Comparison of ENCODE assay signal across 22 cellular contexts in the genomic region with DNA sequence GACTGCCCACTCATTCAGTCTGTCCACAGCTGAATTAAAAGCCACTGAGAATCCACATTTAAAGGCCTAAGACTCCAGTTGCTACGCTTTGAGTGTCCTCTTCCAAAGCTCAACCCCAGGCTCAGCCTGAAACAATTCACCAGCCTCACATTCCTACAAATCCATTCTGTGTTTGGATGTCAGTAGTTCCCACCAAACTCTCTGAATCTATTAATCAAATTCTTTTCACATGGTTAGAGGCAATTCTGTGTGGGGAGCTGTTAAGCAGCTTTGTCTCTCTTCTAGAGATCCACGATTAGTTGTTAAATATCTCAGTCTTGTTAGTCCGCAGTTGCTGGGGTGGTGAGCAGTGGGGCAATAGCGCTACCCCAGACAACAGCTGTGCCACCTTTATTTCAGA.
"Had no signal": no experiment of that assay in that cellular context is flagged by ENCODE, and none has a peak within 500 bp of the region (broad histone marks: within the 10 kb centered on the region; RNA-seq: fewer than 3 reads in every experiment).

No MANE protein-coding gene starts in this region.

- H3K27me3 Mint-ChIP-seq: activated naive CD8-positive, alpha-beta T cell; activated T-cell treated with anti-CD3 and anti-CD28 coated beads, Interleukin-2, amount 50 U/mL, for 24 hours; activated T-helper 17 cell treated with anti-CD3 and anti-CD28 coated beads, Interleukin-2, amount 50 U/mL, for 72 hours; dendritic cell treated with granulocyte-macrophage colony-stimulating factor and Interleukin-4, amounts not matched to agents 40 ng/mL and 50 ng/mL, for 4 days; naive B cell; stimulated activated naive CD8-positive, alpha-beta T cell treated with anti-CD3 and anti-CD28 coated beads, Interleukin-15, amount 100 ng/mL, for 72 hours had no signal

- H3K9me3 Mint-ChIP-seq: activated T-cell treated with anti-CD3 and anti-CD28 coated beads, Interleukin-2, amount 50 U/mL, for 24 hours; activated T-helper 17 cell treated with anti-CD3 and anti-CD28 coated beads, Interleukin-2, amount 50 U/mL, for 72 hours; stimulated activated naive CD8-positive, alpha-beta T cell treated with anti-CD3 and anti-CD28 coated beads, Interleukin-15, amount 100 ng/mL, for 72 hours had no signal

- H3K27me3 ChIP-seq: body of pancreas, ovary, right lobe of liver, transverse colon, vagina had no signal

- H3K4me1 Mint-ChIP-seq: activated T-helper 17 cell treated with anti-CD3 and anti-CD28 coated beads, Interleukin-2, amount 50 U/mL, for 72 hours; stimulated activated effector memory CD8-positive, alpha-beta T cell treated with anti-CD3 and anti-CD28 coated beads, Interleukin-12 subunit alpha, Interleukin-12 subunit beta, amount 100 ng/mL, for 72 hours; stimulated activated naive CD8-positive, alpha-beta T cell treated with anti-CD3 and anti-CD28 coated beads, Interleukin-15, amount 100 ng/mL, for 72 hours had no signal

- H3K36me3 Mint-ChIP-seq: activated naive CD8-positive, alpha-beta T cell; naive B cell; stimulated activated effector memory CD8-positive, alpha-beta T cell treated with anti-CD3 and anti-CD28 coated beads, Interleukin-12 subunit alpha, Interleukin-12 subunit beta, amount 100 ng/mL, for 72 hours had no signal

- ATAC-seq: activated T-helper 17 cell treated with anti-CD3 and anti-CD28 coated beads, Interleukin-2, amount 50 U/mL, for 72 hours; body of pancreas; psoas muscle; right lobe of liver; stimulated activated effector memory CD8-positive, alpha-beta T cell treated with anti-CD3 and anti-CD28 coated beads, Interleukin-12 subunit alpha, Interleukin-12 subunit beta, amount 100 ng/mL, for 72 hours; stimulated activated naive CD8-positive, alpha-beta T cell treated with anti-CD3 and anti-CD28 coated beads, Interleukin-15, amount 100 ng/mL, for 72 hours had no signal

- H3K4me1 ChIP-seq: body of pancreas, psoas muscle, right lobe of liver, transverse colon, vagina had no signal

- H3K4me3 ChIP-seq: body of pancreas, ovary, psoas muscle, right lobe of liver, transverse colon, vagina had no signal

- DNase-seq: activated CD8-positive, alpha-beta memory T cell treated with anti-CD3 and anti-CD28 coated beads for 24 hours; activated CD8-positive, alpha-beta memory T cell treated with anti-CD3 and anti-CD28 coated beads, Interleukin-2, amount 50 U/mL, for 4 hours; activated T-cell treated with anti-CD3 and anti-CD28 coated beads, Interleukin-2, amount 50 U/mL, for 24 hours; amniotic stem cell; body of pancreas; effector CD8-positive, alpha-beta T cell; erythroblast; glutamatergic neuron; naive B cell; ovary; psoas muscle; right lobe of liver; small intestine; stimulated activated CD4-positive, alpha-beta T cell treated with anti-CD3 and anti-CD28 coated beads, Interleukin-2, amount 100 ng/mL, for 24 hours; stimulated activated naive CD8-positive, alpha-beta T cell treated with anti-CD3 and anti-CD28 coated beads, Interleukin-15, amount 100 ng/mL, for 72 hours; T-helper 1 cell; transverse colon had no signal

- H3K27ac ChIP-seq: body of pancreas, ovary, psoas muscle, right lobe of liver, transverse colon, vagina had no signal

- H3K36me3 ChIP-seq: ovary, right lobe of liver, transverse colon, vagina had no signal

- H3K9me3 ChIP-seq: body of pancreas, ovary, psoas muscle, right lobe of liver, transverse colon, vagina had no signal

- H3K4me3 Mint-ChIP-seq: activated naive CD8-positive, alpha-beta T cell; activated T-cell treated with anti-CD3 and anti-CD28 coated beads, Interleukin-2, amount 50 U/mL, for 24 hours; activated T-helper 17 cell treated with anti-CD3 and anti-CD28 coated beads, Interleukin-2, amount 50 U/mL, for 72 hours; dendritic cell treated with granulocyte-macrophage colony-stimulating factor and Interleukin-4, amounts not matched to agents 40 ng/mL and 50 ng/mL, for 4 days; naive B cell; stimulated activated effector memory CD8-positive, alpha-beta T cell treated with anti-CD3 and anti-CD28 coated beads, Interleukin-12 subunit alpha, Interleukin-12 subunit beta, amount 100 ng/mL, for 72 hours; stimulated activated naive CD8-positive, alpha-beta T cell treated with anti-CD3 and anti-CD28 coated beads, Interleukin-15, amount 100 ng/mL, for 72 hours had no signal

- H3K27ac Mint-ChIP-seq: activated naive CD8-positive, alpha-beta T cell; activated T-cell treated with anti-CD3 and anti-CD28 coated beads, Interleukin-2, amount 50 U/mL, for 24 hours; activated T-helper 17 cell treated with anti-CD3 and anti-CD28 coated beads, Interleukin-2, amount 50 U/mL, for 72 hours; dendritic cell treated with granulocyte-macrophage colony-stimulating factor and Interleukin-4, amounts not matched to agents 40 ng/mL and 50 ng/mL, for 4 days; stimulated activated effector memory CD8-positive, alpha-beta T cell treated with anti-CD3 and anti-CD28 coated beads, Interleukin-12 subunit alpha, Interleukin-12 subunit beta, amount 100 ng/mL, for 72 hours; stimulated activated naive CD8-positive, alpha-beta T cell treated with anti-CD3 and anti-CD28 coated beads, Interleukin-15, amount 100 ng/mL, for 72 hours had no signal
